ENCODE assay signal across 11 cellular contexts in genomic region chr19:54642935-54643334, GRCh38. TPM values are rescaled to one million over a fixed set of nuclear protein-coding genes. Genes with fewer than 3 reads are reported as not detected.
"Had no signal": no experiment of that assay in that cellular context is flagged by ENCODE, and none has a peak within 500 bp of the region (broad histone marks: within the 10 kb centered on the region; RNA-seq: fewer than 3 reads in every experiment).

No MANE protein-coding gene starts in this region.

RNA-seq across cellular contexts. Expression of gene LILRB1, which starts 12.7 kb away (rescaled TPM):
- total RNA-seq: chondrocyte, dermis blood vessel endothelial cell, endothelial cell of umbilical vein, epithelial cell of proximal tubule, fibroblast of lung, foreskin keratinocyte, hepatocyte, neural crest cell, suprapubic skin had no signal
- polyA plus RNA-seq: endothelial cell of umbilical vein, fibroblast of lung, foreskin keratinocyte, hepatocyte had no signal

RNA-seq across cellular contexts. Expression of gene LILRB4, which starts 19.9 kb away (rescaled TPM):
- total RNA-seq: chondrocyte; dermis blood vessel endothelial cell; endothelial cell of umbilical vein; epithelial cell of proximal tubule; fibroblast of lung; foreskin keratinocyte; hepatocyte; natural killer cell treated with Interleukin-12 subunit alpha and Interleukin-12 subunit beta and Interleukin-15 and Interleukin-18, amount 100 ng/mL, for 72 hours; neural crest cell had no signal
- polyA plus RNA-seq: endothelial cell of umbilical vein, fibroblast of lung, foreskin keratinocyte, hepatocyte had no signal

RNA-seq across cellular contexts. Expression of gene LILRA1, which starts 49.5 kb away (rescaled TPM):
- total RNA-seq: chondrocyte, dermis blood vessel endothelial cell, endothelial cell of umbilical vein, epithelial cell of proximal tubule, fibroblast of lung, foreskin keratinocyte, hepatocyte, neural crest cell, skeletal muscle tissue, suprapubic skin had no signal
- polyA plus RNA-seq: endothelial cell of umbilical vein, fibroblast of lung, foreskin keratinocyte, hepatocyte had no signal
